In genomic region chr3:186054481-186055399, GRCh38 we compare ENCODE assay signal across 18 cellular contexts. TPM values are rescaled to one million over a fixed set of nuclear protein-coding genes. Genes with fewer than 3 reads are reported as not detected.
DNase-seq lines count a peak whose midpoint lies in the region; ATAC-seq and TF ChIP-seq lines count a peak whose summit lies in the region.
"Had no signal": no experiment of that assay in that cellular context is flagged by ENCODE, and none has a peak within 500 bp of the region (broad histone marks: within the 10 kb centered on the region; RNA-seq: fewer than 3 reads in every experiment).

No MANE protein-coding gene starts in this region.

- no peak overlapping the region for H3K9ac ChIP-seq in BLaER1

- peak overlapping the region; percentile 33 for H3K27ac ChIP-seq in BLaER1
- H3K27ac ChIP-seq: C4-2B had no signal

- H3K9me3 Mint-ChIP-seq in WTC11, result no peaks in the 10 kb centered on the region
- H3K9me3 Mint-ChIP-seq: natural killer cell had no signal

- H3K4me3 Mint-ChIP-seq in WTC11, result no peak overlapping the region
- H3K4me3 Mint-ChIP-seq: natural killer cell had no signal

- no peak overlapping the region for H3K4me2 ChIP-seq in BLaER1

- H3K36me3 ChIP-seq in BLaER1, result peaks cover 100% of the 10 kb centered on the region
- H3K36me3 ChIP-seq in mucosa of descending colon (ENCODE audit: low read depth), result no peaks in the 10 kb centered on the region

- H3K27ac Mint-ChIP-seq in WTC11, result 0 out of 2 replicates have a peak overlapping the region, but pooled peaks have one; percentile 15
- H3K27ac Mint-ChIP-seq: natural killer cell had no signal

- H3K9me3 ChIP-seq in BLaER1, result no peaks in the 10 kb centered on the region
- no peaks in the 10 kb centered on the region for H3K9me3 ChIP-seq in mucosa of descending colon

- H3K4me1 Mint-ChIP-seq in WTC11, result peaks cover 21% of the 10 kb centered on the region

- CTCF ChIA-PET in WTC11 (lab: Charles Lee), result interaction anchor here (1.3 to 1.7 kb wide), 3 partner anchors 52 to 187 kb away, joined by 3 to 8 read pairs (median 5); no protein-coding TSS in a partner anchor

- TF ChIP-seq CTCF in WTC11 (IDR thresholded peaks at IDR 0.05), result no peak
- TF ChIP-seq CTCF in mucosa of descending colon (IDR thresholded peaks at IDR 0.05), result no peak

- H3K27me3 Mint-ChIP-seq in WTC11 (ENCODE audit: low read depth), result no peaks in the 10 kb centered on the region

- H3K4me3 ChIP-seq in BLaER1 (no peak overlapping the region), mucosa of descending colon (no peak overlapping the region)

- DNase-seq in NCI-H2107 (lab: John Stamatoyannopoulos, UW), result peak; percentile 76
- no peak for DNase-seq in WTC11 (ENCODE audit: low spot score)
- DNase-seq in mucosa of descending colon, result peak in 1 of 3 donors; percentile 28
- DNase-seq in NCI-H1694 (lab: John Stamatoyannopoulos, UW), result no peak
- DNase-seq in activated CD4-positive, alpha-beta T cell treated with anti-CD3 and anti-CD28 coated beads for 1 hour, result no peak
- no peak for DNase-seq in NOMO-1 treated with DMSO at 0.1 percent for 48 hours (lab: John Stamatoyannopoulos, UW; ENCODE audit: unreplicated experiment)
- DNase-seq in activated T-cell treated with anti-CD3 and anti-CD28 coated beads, Interleukin-2, amount 50 U/mL, for 48 hours, result no peak
- DNase-seq: activated CD4-positive, alpha-beta T cell treated with anti-CD3 and anti-CD28 coated beads, Interleukin-2, amount 50 U/mL, for 1 hour; activated CD8-positive, alpha-beta memory T cell treated with anti-CD3 and anti-CD28 coated beads, Interleukin-2, amount 50 U/mL, for 48 hours; activated gamma-delta T cell treated with Interleukin-2 at 50 U/mL for 16 hours; Karpas-422; kidney glomerular epithelial cell; natural killer cell; NCI-H1694 treated with DMSO at 0.1 percent for 48 hours; NCI-H774; stimulated activated CD8-positive, alpha-beta memory T cell treated with anti-CD3 and anti-CD28 coated beads, Interleukin-4, amount 100 ng/mL, for 48 hours had no signal

- POLR2A ChIA-PET in WTC11 (lab: Charles Lee), result interaction anchor here (0.7 kb wide), 1 partner anchor 30 kb away, joined by 3 read pairs; no protein-coding TSS in a partner anchor

- no peak for ATAC-seq in WTC11
- ATAC-seq in mucosa of descending colon, result peak; percentile 85
- ATAC-seq: natural killer cell had no signal

- H3K27me3 ChIP-seq in BLaER1, result no peaks in the 10 kb centered on the region

- intact Hi-C loops in mucosa of descending colon (cut with DNase I, micrococcal nuclease), result no loop called here

- H3K36me3 Mint-ChIP-seq in WTC11, result peaks cover 54% of the 10 kb centered on the region
- H3K36me3 Mint-ChIP-seq: natural killer cell had no signal

- H3K4me1 ChIP-seq in BLaER1, result peaks cover 43% of the 10 kb centered on the region
- peaks cover 14% of the 10 kb centered on the region for H3K4me1 ChIP-seq in mucosa of descending colon (ENCODE audit: low read depth)

- H4K20me1 ChIP-seq in BLaER1, result no peaks in the 10 kb centered on the region

TF ChIP-seq in WTC11, 78 proteins besides CTCF, POLR2A, EP300 and RAD21:
- TF ChIP-seq, protein P1, sequence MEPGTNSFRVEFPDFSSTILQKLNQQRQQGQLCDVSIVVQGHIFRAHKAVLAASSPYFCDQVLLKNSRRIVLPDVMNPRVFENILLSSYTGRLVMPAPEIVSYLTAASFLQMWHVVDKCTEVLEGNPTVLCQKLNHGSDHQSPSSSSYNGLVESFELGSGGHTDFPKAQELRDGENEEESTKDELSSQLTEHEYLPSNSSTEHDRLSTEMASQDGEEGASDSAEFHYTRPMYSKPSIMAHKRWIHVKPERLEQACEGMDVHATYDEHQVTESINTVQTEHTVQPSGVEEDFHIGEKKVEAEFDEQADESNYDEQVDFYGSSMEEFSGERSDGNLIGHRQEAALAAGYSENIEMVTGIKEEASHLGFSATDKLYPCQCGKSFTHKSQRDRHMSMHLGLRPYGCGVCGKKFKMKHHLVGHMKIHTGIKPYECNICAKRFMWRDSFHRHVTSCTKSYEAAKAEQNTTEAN (CRISPR knock-in tag; IDR thresholded peaks at IDR 0.05), result no peak
- TF ChIP-seq SOX15 (CRISPR knock-in tag; IDR thresholded peaks at IDR 0.05) (no peak), MXD4 (CRISPR knock-in tag; IDR thresholded peaks at IDR 0.05; ENCODE audit: borderline replicate concordance) (no peak), AR (CRISPR knock-in tag; IDR thresholded peaks at IDR 0.05) (no peak)
TF ChIP-seq in WTC11: peak in this region for 0.

RNA-seq across cellular contexts. Expression of gene ETV5, which starts 54.1 kb away (rescaled TPM):
- 52.9 to 71.3 TPM (median 62.1 TPM) in 3 replicates for total RNA-seq in WTC11 (2021)
- total RNA-seq in mucosa of descending colon, result 10 to 100 TPM in 1 of 3 donors, 1 to 10 TPM in 2; 3.3 to 10.2 (median 9.2) TPM
